19 cellular contexts compared by ENCODE assay signal in genomic region chr7:139355320-139355719, GRCh38. TPM values are rescaled to one million over a fixed set of nuclear protein-coding genes. Genes with fewer than 3 reads are reported as not detected.
DNase-seq lines count a peak whose midpoint lies in the region; ATAC-seq, FAIRE-seq and TF ChIP-seq lines count a peak whose summit lies in the region.
"Had no signal": no experiment of that assay in that cellular context is flagged by ENCODE, and none has a peak within 500 bp of the region (broad histone marks: within the 10 kb centered on the region; RNA-seq: fewer than 3 reads in every experiment).

No MANE protein-coding gene starts in this region.

- no peak overlapping the region for H3K4me2 ChIP-seq in K562 (ENCODE audit: insufficient read depth, low read length)

- no peaks in the 10 kb centered on the region for H3K27me3 ChIP-seq in K562 (ENCODE audit: control insufficient read depth in 2 of 2, insufficient read depth in 2 of 2, low read length in 2 of 2)
- H3K27me3 ChIP-seq in adrenal gland, result no peaks in the 10 kb centered on the region
- H3K27me3 ChIP-seq: sigmoid colon had no signal

- H3K9me3 ChIP-seq in K562 (replicated peaks; ENCODE audit: control insufficient read depth, insufficient read depth, low read depth, low read length), result no peaks in the 10 kb centered on the region
- no peaks in the 10 kb centered on the region for H3K9me3 ChIP-seq in adrenal gland (replicated peaks in 1 of 3)
- H3K9me3 ChIP-seq: left ventricle myocardium inferior, sigmoid colon had no signal

- intact Hi-C loops in K562 (cut with micrococcal nuclease) (no loop called here), adrenal gland (cut with DNase I) (no loop called here)

- CTCF ChIA-PET in K562 (lab: Yijun Ruan, JAX; ENCODE audit: low intra/inter-chr PET ratio), result no interaction called here

- in situ Hi-C loops in K562 (cut with MboI), result loop anchor here (25.0 kb wide), 1 partner anchor 1393 kb away; no protein-coding TSS in a partner anchor

- 91% methylated on average over 1 of the region's 1 CpG for WGBS in K562 (ENCODE audit: insufficient coverage, low coverage, missing lambda C conversion rate)
- WGBS in adrenal gland, 4 donors, result 93 to 100% (median 98%) methylated on average over 1 of the region's 1 CpG

- H3K9ac ChIP-seq in K562 (ENCODE audit: insufficient read depth in 1 of 2, low read depth in 2 of 2, low read length in 2 of 2), result no peak overlapping the region

- no peak for ATAC-seq in activated naive CD8-positive, alpha-beta T cell treated with anti-CD3 and anti-CD28 coated beads, Interleukin-2, amount 50 U/mL, for 24 hours
- ATAC-seq in K562, result no peak
- no peak for ATAC-seq in HG03095 (IDR thresholded peaks at IDR 0.05; ENCODE audit: unreplicated experiment)
- no peak for ATAC-seq in GM18520 (IDR thresholded peaks at IDR 0.05; ENCODE audit: unreplicated experiment)
- ATAC-seq: CD8-positive, alpha-beta T cell had no signal

- POLR2A ChIA-PET in K562 (lab: Yijun Ruan, JAX), result interaction anchor here (1.1 to 2.0 kb wide), 4 partner anchors 9 to 22 kb away, joined by 3 to 6 read pairs (median 4); partner anchors contain the start of gene FMC1

- TF ChIP-seq CTCF in K562 (IDR thresholded peaks at IDR 0.05 in 2 of 3, conservative IDR thresholded peaks at IDR 0.05 in 1 of 3; ENCODE audit: insufficient read depth in 2 of 3, low read depth in 1 of 3, low read length in 3 of 3) (no peak), progenitor cell of endocrine pancreas (IDR thresholded peaks at IDR 0.05; ENCODE audit: unreplicated experiment) (no peak), adrenal gland (IDR thresholded peaks at IDR 0.05) (no peak)

- no peak for FAIRE-seq in K562 (lab: Jason Lieb, UNC)
- FAIRE-seq: urothelium cell line had no signal

- H3K9me3 Mint-ChIP-seq in activated naive CD8-positive, alpha-beta T cell (ENCODE audit: low read depth), result no peaks in the 10 kb centered on the region
- no peaks in the 10 kb centered on the region for H3K9me3 Mint-ChIP-seq in activated naive CD8-positive, alpha-beta T cell treated with anti-CD3 and anti-CD28 coated beads, Interleukin-2, amount 50 U/mL, for 24 hours
- no peaks in the 10 kb centered on the region for H3K9me3 Mint-ChIP-seq in progenitor cell of endocrine pancreas (ENCODE audit: low read depth)
- H3K9me3 Mint-ChIP-seq: activated B cell treated with CpG ODN at 0.5 μM for 24 hours; CD8-positive, alpha-beta T cell had no signal

- no peak for DNase-seq in activated naive CD8-positive, alpha-beta T cell treated with anti-CD3 and anti-CD28 coated beads, Interleukin-2, amount 50 U/mL, for 24 hours
- peak; percentile 72 for DNase-seq in NOMO-1 treated with DMSO at 0.1 percent for 48 hours (lab: John Stamatoyannopoulos, UW; ENCODE audit: unreplicated experiment)
- no peak for DNase-seq in K562 (ENCODE audit: extremely low read depth in 1 of 4, low spot score in 3 of 4)
- DNase-seq in progenitor cell of endocrine pancreas (ENCODE audit: low spot score, unreplicated experiment), result no peak
- DNase-seq in adrenal gland, result no peak
- DNase-seq: activated B cell treated with CpG ODN at 0.5 μM for 24 hours; activated gamma-delta T cell treated with Interleukin-2 at 50 U/mL for 16 hours; CD8-positive, alpha-beta T cell; left ventricle myocardium inferior; NCI-H1417 treated with DMSO at 0.1 percent for 48 hours; NCI-H226; occipital lobe; sigmoid colon; stimulated activated CD4-positive, alpha-beta T cell treated with anti-CD3 and anti-CD28 coated beads, Interleukin-1b, Interleukin-23, amount 100 ng/mL, for 48 hours had no signal

- H3K36me3 Mint-ChIP-seq in activated naive CD8-positive, alpha-beta T cell, result peaks cover 10% of the 10 kb centered on the region
- peaks cover 20% of the 10 kb centered on the region for H3K36me3 Mint-ChIP-seq in activated naive CD8-positive, alpha-beta T cell treated with anti-CD3 and anti-CD28 coated beads, Interleukin-2, amount 50 U/mL, for 24 hours (ENCODE audit: low read depth)
- H3K36me3 Mint-ChIP-seq in progenitor cell of endocrine pancreas (ENCODE audit: insufficient read depth), result peaks cover 17% of the 10 kb centered on the region

- H2AFZ ChIP-seq in K562 (ENCODE audit: low read depth, low read length), result no peak overlapping the region

- H3K9me1 ChIP-seq in K562 (ENCODE audit: control insufficient read depth, insufficient read depth, low read length), result no peaks in the 10 kb centered on the region

- H3K4me1 Mint-ChIP-seq in activated naive CD8-positive, alpha-beta T cell (ENCODE audit: low read depth), result peaks cover 9% of the 10 kb centered on the region
- peaks cover 9% of the 10 kb centered on the region for H3K4me1 Mint-ChIP-seq in activated naive CD8-positive, alpha-beta T cell treated with anti-CD3 and anti-CD28 coated beads, Interleukin-2, amount 50 U/mL, for 24 hours
- peaks cover 4% of the 10 kb centered on the region for H3K4me1 Mint-ChIP-seq in progenitor cell of endocrine pancreas (ENCODE audit: low read depth)

- peaks cover 5% of the 10 kb centered on the region; the same call in 1 of the 3 replicates for H3K36me3 ChIP-seq in K562 (ENCODE audit: control insufficient read depth, insufficient read depth, low read length)
- peaks cover 0 to 6% of the 10 kb centered on the region in 2 donors for H3K36me3 ChIP-seq in adrenal gland (replicated peaks in 1 of 2)

- TF ChIP-seq RAD21 in K562 (CRISPR knock-in tag; conservative IDR thresholded peaks at IDR 0.05 in 1 of 2, IDR thresholded peaks at IDR 0.05 in 1 of 2), result no peak

- H3K4me3 Mint-ChIP-seq in activated naive CD8-positive, alpha-beta T cell, result no peak overlapping the region
- H3K4me3 Mint-ChIP-seq in activated naive CD8-positive, alpha-beta T cell treated with anti-CD3 and anti-CD28 coated beads, Interleukin-2, amount 50 U/mL, for 24 hours, result no peak overlapping the region
- H3K4me3 Mint-ChIP-seq in progenitor cell of endocrine pancreas (ENCODE audit: low read depth), result no peak overlapping the region
- H3K4me3 Mint-ChIP-seq: activated B cell treated with CpG ODN at 0.5 μM for 24 hours; CD8-positive, alpha-beta T cell had no signal

- TF ChIP-seq POLR2A in K562 (conservative IDR thresholded peaks at IDR 0.05) (no peak), adrenal gland (IDR thresholded peaks at IDR 0.05) (no peak)

- BruUV-seq in K562 (replicated peaks; lab: Mats Ljungman, UMichigan), result no TSS peak

- no peak overlapping the region for H3K4me3 ChIP-seq in K562
- no peak overlapping the region for H3K4me3 ChIP-seq in adrenal gland
- H3K4me3 ChIP-seq: coronary artery, left ventricle myocardium inferior, sigmoid colon had no signal

- peak overlapping the region; percentile 75 for H3K27ac Mint-ChIP-seq in activated naive CD8-positive, alpha-beta T cell
- no peak overlapping the region for H3K27ac Mint-ChIP-seq in activated naive CD8-positive, alpha-beta T cell treated with anti-CD3 and anti-CD28 coated beads, Interleukin-2, amount 50 U/mL, for 24 hours
- H3K27ac Mint-ChIP-seq in progenitor cell of endocrine pancreas, result peak overlapping the region; percentile 14
- H3K27ac Mint-ChIP-seq: activated B cell treated with CpG ODN at 0.5 μM for 24 hours; CD8-positive, alpha-beta T cell had no signal

- H3K4me1 ChIP-seq in K562 (replicated peaks in 1 of 2; ENCODE audit: control insufficient read depth in 2 of 2, insufficient read depth in 2 of 2, low read length in 2 of 2) (peaks cover 4 to 15% of the 10 kb centered on the region in 2 experiments; a peak in 4 of 5 replicates), adrenal gland (replicated peaks in 1 of 2) (peaks cover 0 to 8% of the 10 kb centered on the region in 2 donors)

- no peaks in the 10 kb centered on the region for H3K27me3 Mint-ChIP-seq in activated naive CD8-positive, alpha-beta T cell
- H3K27me3 Mint-ChIP-seq in activated naive CD8-positive, alpha-beta T cell treated with anti-CD3 and anti-CD28 coated beads, Interleukin-2, amount 50 U/mL, for 24 hours, result no peaks in the 10 kb centered on the region
- no peaks in the 10 kb centered on the region for H3K27me3 Mint-ChIP-seq in progenitor cell of endocrine pancreas
- H3K27me3 Mint-ChIP-seq: activated B cell treated with CpG ODN at 0.5 μM for 24 hours had no signal

- H3K79me2 ChIP-seq in K562 (ENCODE audit: control insufficient read depth, insufficient read depth, low read length), result peaks cover 23% of the 10 kb centered on the region

- TF ChIP-seq EP300 in K562 (IDR thresholded peaks at IDR 0.05; ENCODE audit: low read length), result no peak

- H4K20me1 ChIP-seq in K562 (replicated peaks; ENCODE audit: control insufficient read depth, insufficient read depth, low read length), result no peaks in the 10 kb centered on the region

- no peak overlapping the region for H3K27ac ChIP-seq in K562 (ENCODE audit: extremely low read depth, low read depth, low read length)
- H3K27ac ChIP-seq in adrenal gland, result no peak overlapping the region
- H3K27ac ChIP-seq: coronary artery, left ventricle myocardium inferior, sigmoid colon had no signal

RNA-seq across cellular contexts. Expression of gene LUC7L2, which starts 4.4 kb away (rescaled TPM):
- total RNA-seq in K562 (2011; cell fraction: chromatin; rRNA removed; ENCODE audit: low replicate concordance), result 93.5 and 286 TPM in 2 replicates
- 133 and 154 TPM in 2 replicates for total RNA-seq in K562 (2011; cell fraction: nucleolus; rRNA removed)
- 161 and 217 TPM in 2 replicates for total RNA-seq in K562 (2011; cell fraction: nucleoplasm; rRNA removed)
- total RNA-seq in K562 (2014; rRNA removed) (110 and 119 TPM in 2 replicates), K562 (2014; rRNA removed; fragmentation: Illumina TruSeq; extraction: Trizol) (144 and 164 TPM in 2 replicates), K562 (2015; rRNA removed; fragmentation: Illumina TruSeq; extraction: Trizol) (141 and 144 TPM in 2 replicates), K562 (2021) (198 and 207 TPM in 2 replicates), progenitor cell of endocrine pancreas (90.9 and 94.7 TPM in 2 replicates), adrenal gland (10 to 100 TPM; 31.5 to 100.0 (median 54.4) TPM)
- polyA plus RNA-seq in K562 (2011; rRNA removed) (95.0 and 115 TPM in 2 replicates), K562 (2014; fragmentation: Illumina TruSeq; extraction: Trizol) (137 and 168 TPM in 2 replicates), K562 (2014; fragmentation: Nextera tagmentation; extraction: Ambion mirVana) (10 to 100 TPM; 56.1 to 66.5 TPM), K562 (2014; rRNA removed) (117 and 144 TPM in 2 replicates), adrenal gland (10 to 100 TPM; 51.2 to 87.6 (median 55.3) TPM)
- 61.1 and 102 TPM in 2 replicates for polyA plus RNA-seq in K562 (2011; cell fraction: cytosol; rRNA removed)
- 137 and 144 TPM in 2 replicates for polyA plus RNA-seq in K562 (2011; cell fraction: nucleus; rRNA removed)
- 102 and 214 TPM in 2 replicates for polyA plus RNA-seq in K562 (2012)
- 121 and 164 TPM in 2 replicates for polyA minus RNA-seq in K562 (2011; rRNA and poly(A)+ RNA removed)
- 55.3 and 77.4 TPM in 2 replicates for polyA minus RNA-seq in K562 (2011; cell fraction: cytosol; rRNA and poly(A)+ RNA removed)
- 193 and 262 TPM in 2 replicates for polyA minus RNA-seq in K562 (2011; cell fraction: nucleus; rRNA and poly(A)+ RNA removed)

RNA-seq across cellular contexts. Expression of gene FMC1, which starts 14.2 kb away (rescaled TPM):
- total RNA-seq in K562 (2011; cell fraction: chromatin; rRNA removed; ENCODE audit: low replicate concordance), result 10.0 and 12.5 TPM in 2 replicates
- total RNA-seq in K562 (2011; cell fraction: nucleolus; rRNA removed), result 17.1 and 19.0 TPM in 2 replicates
- 19.2 and 21.5 TPM in 2 replicates for total RNA-seq in K562 (2011; cell fraction: nucleoplasm; rRNA removed)
- 25.8 and 28.6 TPM in 2 replicates for total RNA-seq in K562 (2014; rRNA removed)
- total RNA-seq in K562 (2014; rRNA removed; fragmentation: Illumina TruSeq; extraction: Trizol), result 16.8 and 26.1 TPM in 2 replicates
- total RNA-seq in K562 (2015; rRNA removed; fragmentation: Illumina TruSeq; extraction: Trizol), result 12.1 and 14.0 TPM in 2 replicates
- 29.0 TPM in 2 replicates for total RNA-seq in K562 (2021)
- polyA plus RNA-seq in K562 (2011; rRNA removed), result 30.6 and 49.5 TPM in 2 replicates
- polyA plus RNA-seq in K562 (2011; cell fraction: cytosol; rRNA removed), result 37.2 and 46.5 TPM in 2 replicates
- polyA plus RNA-seq in K562 (2011; cell fraction: nucleus; rRNA removed), result 32.2 and 54.0 TPM in 2 replicates
- polyA plus RNA-seq in K562 (2012), result 42.5 and 51.0 TPM in 2 replicates
- polyA plus RNA-seq in K562 (2014; fragmentation: Illumina TruSeq; extraction: Trizol), result 14.1 and 25.3 TPM in 2 replicates
- 100 to 1,000 TPM; 112 to 116 TPM for polyA plus RNA-seq in K562 (2014; fragmentation: Nextera tagmentation; extraction: Ambion mirVana)
- polyA plus RNA-seq in K562 (2014; rRNA removed), result 35.3 and 37.8 TPM in 2 replicates
- polyA minus RNA-seq in K562 (2011; rRNA and poly(A)+ RNA removed), result 7.4 and 8.4 TPM in 2 replicates
- 5.2 and 8.2 TPM in 2 replicates for polyA minus RNA-seq in K562 (2011; cell fraction: cytosol; rRNA and poly(A)+ RNA removed)
- polyA minus RNA-seq in K562 (2011; cell fraction: nucleus; rRNA and poly(A)+ RNA removed), result 4.3 and 8.8 TPM in 2 replicates
- total RNA-seq in progenitor cell of endocrine pancreas, result 17.9 and 18.6 TPM in 2 replicates
- total RNA-seq in adrenal gland, result 10 to 100 TPM in 7 of 8 donors, 1 to 10 TPM in 1; 10.0 to 29.5 (median 20.2) TPM
- polyA plus RNA-seq in adrenal gland, result 10 to 100 TPM; 14.9 to 98.6 (median 50.0) TPM
